ENCODE assay signal across 8 cellular contexts in genomic region chr6:66555082-66555481, GRCh38.
"Had no signal": no experiment of that assay in that cellular context is flagged by ENCODE, and none has a peak within 500 bp of the region (broad histone marks: within the 10 kb centered on the region; RNA-seq: fewer than 3 reads in every experiment).

No MANE protein-coding gene starts in this region.

- H3K4me1 ChIP-seq: HAP-1 had no signal

- ATAC-seq: HCT116, HepG2 had no signal

- H3K27ac ChIP-seq: GM23248, HL-60 had no signal

- H3K4me3 ChIP-seq: GM23248, HAP-1 had no signal

- DNase-seq: GM23248, GOT3, H7, HFFc6 had no signal

- H3K36me3 ChIP-seq: HAP-1 had no signal
